23 cellular contexts compared by ENCODE assay signal in the genomic region with DNA sequence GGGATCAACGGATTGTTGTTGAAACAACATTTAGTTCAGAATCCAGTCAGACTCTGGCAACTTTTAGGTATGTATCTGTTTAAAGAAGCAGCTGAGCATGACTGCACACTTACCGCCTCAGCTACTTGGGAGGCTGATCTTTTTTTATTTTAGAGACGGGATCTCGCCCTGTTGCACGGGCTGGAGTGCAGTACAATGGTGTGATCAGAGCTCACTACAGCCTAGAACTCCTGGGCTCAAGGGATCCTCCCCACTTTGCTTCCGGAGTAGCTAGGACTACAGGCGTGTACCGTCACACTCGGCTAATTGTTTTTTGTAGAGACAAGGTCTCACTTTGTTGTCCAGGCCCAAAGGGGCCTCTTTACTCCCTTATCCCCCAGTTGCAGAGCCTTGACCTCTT. TPM values are rescaled to one million over a fixed set of nuclear protein-coding genes. Genes with fewer than 3 reads are reported as not detected.
DNase-seq lines count a peak whose midpoint lies in the region; ATAC-seq and TF ChIP-seq lines count a peak whose summit lies in the region.
"Had no signal": no experiment of that assay in that cellular context is flagged by ENCODE, and none has a peak within 500 bp of the region (broad histone marks: within the 10 kb centered on the region; RNA-seq: fewer than 3 reads in every experiment).

No MANE protein-coding gene starts in this region.

- peaks cover 33% of the 10 kb centered on the region for H3K4me1 Mint-ChIP-seq in activated CD8-positive, alpha-beta memory T cell treated with anti-CD3 and anti-CD28 coated beads, Interleukin-2, amount 10 ng/mL, durations not matched to agents 7 days and 5 days
- peaks cover 28% of the 10 kb centered on the region for H3K4me1 Mint-ChIP-seq in chondrocyte (ENCODE audit: low read depth)
- peaks cover 24% of the 10 kb centered on the region for H3K4me1 Mint-ChIP-seq in osteocyte (ENCODE audit: unreplicated experiment)

- no peak for DNase-seq in activated CD8-positive, alpha-beta memory T cell treated with anti-CD3 and anti-CD28 coated beads, Interleukin-2, amount 10 ng/mL, durations not matched to agents 7 days and 5 days
- DNase-seq in activated CD8-positive, alpha-beta memory T cell treated with anti-CD3 and anti-CD28 coated beads for 24 hours, result no peak
- DNase-seq in Panc1 (ENCODE audit: low read depth, low spot score), result no peak
- DNase-seq in chondrocyte (ENCODE audit: low spot score), result no peak
- no peak for DNase-seq in osteocyte (ENCODE audit: extremely low spot score, unreplicated experiment)
- no peak for DNase-seq in T-helper 9 cell
- DNase-seq: CD4-positive, CD25-positive, alpha-beta regulatory T cell; colonic mucosa; DND-41; foreskin keratinocyte; hypothalamus; Kasumi-1; kidney; mesendoderm; NCI-H1092; NCI-H69; PC-9 had no signal

- peaks cover 20% of the 10 kb centered on the region for H3K36me3 ChIP-seq in Panc1 (ENCODE audit: control insufficient read depth, insufficient read depth, low read length)
- H3K36me3 ChIP-seq: colonic mucosa had no signal

- in situ Hi-C loops in Panc1 (cut with HindIII; ENCODE audit: low pct_unique_long_range_greater_than_20kb, low sequenced_read_pairs), result no loop called here

- no peak overlapping the region for H3K4me3 Mint-ChIP-seq in activated CD8-positive, alpha-beta memory T cell treated with anti-CD3 and anti-CD28 coated beads, Interleukin-2, amount 10 ng/mL, durations not matched to agents 7 days and 5 days
- peak overlapping the region; percentile 41 for H3K4me3 Mint-ChIP-seq in chondrocyte (ENCODE audit: unreplicated experiment)
- H3K4me3 Mint-ChIP-seq in osteocyte (ENCODE audit: unreplicated experiment), result peak overlapping the region; percentile 29

- H3K27ac ChIP-seq in Panc1 (ENCODE audit: low read length), result 0 out of 2 replicates have a peak overlapping the region, but pooled peaks have one; percentile 44
- H3K27ac ChIP-seq: colonic mucosa, foreskin keratinocyte, PC-9, right atrium auricular region, SK-N-MC, tibial nerve had no signal

- no peak for ATAC-seq in activated CD8-positive, alpha-beta memory T cell treated with anti-CD3 and anti-CD28 coated beads, Interleukin-2, amount 10 ng/mL, durations not matched to agents 7 days and 5 days
- no peak for ATAC-seq in Panc1
- no peak for ATAC-seq in HG02938 (IDR thresholded peaks at IDR 0.05; ENCODE audit: unreplicated experiment)
- no peak for ATAC-seq in GM21390 (IDR thresholded peaks at IDR 0.05; ENCODE audit: unreplicated experiment)
- ATAC-seq: foreskin keratinocyte; stimulated activated memory B cell treated with anti-CD40 and anti-IgM and Interleukin-4, amounts not matched to agents 10 μg/mL and 1 μg/mL and 100 μg/mL, for 72 hours had no signal

- no peaks in the 10 kb centered on the region for H3K27me3 ChIP-seq in Panc1 (ENCODE audit: control insufficient read depth, insufficient read depth, low read length)
- H3K27me3 ChIP-seq: colonic mucosa, foreskin keratinocyte, right atrium auricular region, tibial nerve had no signal

- no TSS peak for BruUV-seq in Panc1 (replicated peaks; lab: Mats Ljungman, UMichigan)

- peak overlapping the region; percentile 40 for H3K27ac Mint-ChIP-seq in activated CD8-positive, alpha-beta memory T cell treated with anti-CD3 and anti-CD28 coated beads, Interleukin-2, amount 10 ng/mL, durations not matched to agents 7 days and 5 days
- H3K27ac Mint-ChIP-seq in chondrocyte (ENCODE audit: unreplicated experiment), result no peak overlapping the region
- no peak overlapping the region for H3K27ac Mint-ChIP-seq in osteocyte (ENCODE audit: unreplicated experiment)

- intact Hi-C loops in Panc1 (cut with micrococcal nuclease; ENCODE audit: unreplicated experiment), result no loop called here

- H3K4me1 ChIP-seq in Panc1 (ENCODE audit: control insufficient read depth, insufficient read depth, low read length), result peaks cover 11% of the 10 kb centered on the region

- no peak overlapping the region for H3K4me3 ChIP-seq in Panc1 (ENCODE audit: low read depth in 2 of 2, low read length in 2 of 2)
- H3K4me3 ChIP-seq: colonic mucosa, PC-9, right atrium auricular region, SK-N-MC, tibial nerve had no signal

- H3K9me3 ChIP-seq in Panc1 (ENCODE audit: control insufficient read depth, insufficient read depth, low read depth, low read length), result no peaks in the 10 kb centered on the region
- H3K9me3 ChIP-seq: colonic mucosa, right atrium auricular region, tibial nerve had no signal

- POLR2A ChIA-PET in Panc1 (lab: Charles Lee), result no interaction called here

- no peaks in the 10 kb centered on the region for H3K27me3 Mint-ChIP-seq in activated CD8-positive, alpha-beta memory T cell treated with anti-CD3 and anti-CD28 coated beads, Interleukin-2, amount 10 ng/mL, durations not matched to agents 7 days and 5 days
- no peaks in the 10 kb centered on the region for H3K27me3 Mint-ChIP-seq in chondrocyte (ENCODE audit: low read depth)
- no peaks in the 10 kb centered on the region for H3K27me3 Mint-ChIP-seq in osteocyte (ENCODE audit: unreplicated experiment)
- H3K27me3 Mint-ChIP-seq: CD4-positive, CD25-positive, alpha-beta regulatory T cell; stimulated activated memory B cell treated with anti-CD40 and anti-IgM and Interleukin-4, amounts not matched to agents 10 μg/mL and 1 μg/mL and 100 μg/mL, for 72 hours had no signal

- CTCF ChIA-PET in activated CD8-positive, alpha-beta memory T cell treated with anti-CD3 and anti-CD28 coated beads, Interleukin-2, amount 10 ng/mL, durations not matched to agents 7 days and 5 days (lab: Charles Lee), result interaction anchor here (0.8 to 2.3 kb wide), 6 partner anchors 10 to 270 kb away, joined by 3 to 9 read pairs (median 3); no protein-coding TSS in a partner anchor
- CTCF ChIA-PET in Panc1 (lab: Charles Lee), result no interaction called here

- H3K36me3 Mint-ChIP-seq in activated CD8-positive, alpha-beta memory T cell treated with anti-CD3 and anti-CD28 coated beads, Interleukin-2, amount 10 ng/mL, durations not matched to agents 7 days and 5 days, result peaks cover 20% of the 10 kb centered on the region
- peaks cover 8% of the 10 kb centered on the region for H3K36me3 Mint-ChIP-seq in chondrocyte (ENCODE audit: low read depth)
- H3K36me3 Mint-ChIP-seq in osteocyte (ENCODE audit: unreplicated experiment), result peaks cover 10% of the 10 kb centered on the region

- no peaks in the 10 kb centered on the region for H3K9me3 Mint-ChIP-seq in activated CD8-positive, alpha-beta memory T cell treated with anti-CD3 and anti-CD28 coated beads, Interleukin-2, amount 10 ng/mL, durations not matched to agents 7 days and 5 days (ENCODE audit: low read depth)
- H3K9me3 Mint-ChIP-seq in chondrocyte (ENCODE audit: low read depth), result no peaks in the 10 kb centered on the region
- H3K9me3 Mint-ChIP-seq in osteocyte (ENCODE audit: unreplicated experiment), result no peaks in the 10 kb centered on the region
- H3K9me3 Mint-ChIP-seq: CD4-positive, CD25-positive, alpha-beta regulatory T cell; stimulated activated memory B cell treated with anti-CD40 and anti-IgM and Interleukin-4, amounts not matched to agents 10 μg/mL and 1 μg/mL and 100 μg/mL, for 72 hours had no signal

- no peak for TF ChIP-seq CTCF in Panc1 (IDR thresholded peaks at IDR 0.05)
- no peak for TF ChIP-seq CTCF in chondrocyte (IDR thresholded peaks at IDR 0.05)
- TF ChIP-seq CTCF in osteocyte (IDR thresholded peaks at IDR 0.05), result no peak

RNA-seq across cellular contexts. Expression of a gene that starts 2.3 kb away (rescaled TPM):
- total RNA-seq in activated CD8-positive, alpha-beta memory T cell treated with anti-CD3 and anti-CD28 coated beads, Interleukin-2, amount 10 ng/mL, durations not matched to agents 7 days and 5 days, result 100 to 1,000 TPM in 1 of 2 experiments, 10 to 100 TPM in 1; 92.1 to 110 TPM
- total RNA-seq in Panc1 (2021; ENCODE audit: unreplicated experiment) (118 TPM), chondrocyte (84.6 to 127 TPM (median 87.6 TPM) in 3 replicates), osteocyte (113 and 125 TPM in 2 replicates)
- polyA plus RNA-seq in Panc1 (2012; ENCODE audit: insufficient read length), result 86.1 TPM

RNA-seq across cellular contexts. Expression of a gene that starts 20.2 kb away (rescaled TPM):
- 100 to 1,000 TPM; 184 to 235 TPM for total RNA-seq in activated CD8-positive, alpha-beta memory T cell treated with anti-CD3 and anti-CD28 coated beads, Interleukin-2, amount 10 ng/mL, durations not matched to agents 7 days and 5 days
- total RNA-seq in Panc1 (2021; ENCODE audit: unreplicated experiment) (99.4 TPM), chondrocyte (106 to 185 TPM (median 180 TPM) in 3 replicates), osteocyte (188 and 209 TPM in 2 replicates)
- 119 TPM for polyA plus RNA-seq in Panc1 (2012; ENCODE audit: insufficient read length)

RNA-seq across cellular contexts. Expression of a gene that starts 50.0 kb away (rescaled TPM):
- total RNA-seq in activated CD8-positive, alpha-beta memory T cell treated with anti-CD3 and anti-CD28 coated beads, Interleukin-2, amount 10 ng/mL, durations not matched to agents 7 days and 5 days, result 1,000 to 10,000 TPM; 2,153 to 2,209 TPM
- 965 TPM for total RNA-seq in Panc1 (2021; ENCODE audit: unreplicated experiment)
- polyA plus RNA-seq in Panc1 (2012; ENCODE audit: insufficient read length), result 1,813 TPM
- 1,149 to 1,324 TPM (median 1,165 TPM) in 3 replicates for total RNA-seq in chondrocyte
- total RNA-seq in osteocyte, result 1,759 and 1,785 TPM in 2 replicates
